In the genomic region with DNA sequence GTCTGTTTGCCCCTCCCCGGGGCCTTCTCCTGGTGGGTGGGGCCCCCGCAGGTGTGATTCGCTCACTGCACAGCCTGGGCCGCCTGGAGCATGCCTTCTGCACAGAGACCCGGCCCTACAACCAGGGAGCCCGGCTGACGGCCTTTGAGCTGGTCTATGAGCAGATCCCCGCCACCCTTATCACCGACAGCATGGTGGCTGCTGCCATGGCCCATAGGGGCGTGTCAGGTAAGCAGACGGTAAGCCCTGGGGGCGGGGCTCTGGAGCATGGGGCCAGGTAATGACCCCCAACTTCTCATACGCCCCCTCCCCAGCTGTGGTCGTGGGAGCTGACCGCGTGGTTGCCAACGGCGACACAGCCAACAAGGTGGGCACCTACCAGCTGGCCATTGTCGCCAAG, we compare ENCODE assay signal across 24 cellular contexts.
"Had no signal": no experiment of that assay in that cellular context is flagged by ENCODE, and none has a peak within 500 bp of the region (broad histone marks: within the 10 kb centered on the region; RNA-seq: fewer than 3 reads in every experiment).

No MANE protein-coding gene starts in this region.

- ATAC-seq: effector memory CD8-positive, alpha-beta T cell; gastrocnemius medialis; left cardiac atrium; left lung; mucosa of descending colon; pancreas; stimulated activated naive B cell treated with anti-CD40 and anti-IgM and Interleukin-4, amounts not matched to agents 10 μg/mL and 1 μg/mL and 100 μg/mL, for 72 hours had no signal

- H3K4me3 Mint-ChIP-seq: effector memory CD8-positive, alpha-beta T cell; mesothelial cell of epicardium; nephron progenitor cell; stimulated activated naive B cell treated with anti-CD40 and anti-IgM and Interleukin-4, amounts not matched to agents 10 μg/mL and 1 μg/mL and 100 μg/mL, for 72 hours; stimulated activated naive CD8-positive, alpha-beta T cell treated with anti-CD3 and anti-CD28 coated beads, Interleukin-15, Interleukin-2, amounts not matched to agents 100 ng/mL and 50 ng/mL, for 24 hours had no signal

- H3K4me3 ChIP-seq: coronary artery, gastrocnemius medialis, left lung, mucosa of descending colon, pancreas, suprapubic skin, transverse colon, vagina had no signal

- H3K9me3 Mint-ChIP-seq: effector memory CD8-positive, alpha-beta T cell; mesothelial cell of epicardium; naive B cell; nephron progenitor cell; stimulated activated naive B cell treated with anti-CD40 and anti-IgM and Interleukin-4, amounts not matched to agents 10 μg/mL and 1 μg/mL and 100 μg/mL, for 72 hours; stimulated activated naive CD8-positive, alpha-beta T cell treated with anti-CD3 and anti-CD28 coated beads, Interleukin-15, Interleukin-2, amounts not matched to agents 100 ng/mL and 50 ng/mL, for 24 hours had no signal

- DNase-seq: effector memory CD8-positive, alpha-beta T cell; foreskin fibroblast; gastrocnemius medialis; head of caudate nucleus; left cardiac atrium; left lung; mesenchymal stem cell; mucosa of descending colon; naive B cell; nephron progenitor cell; occipital lobe; retina; small intestine; stimulated activated CD4-positive, alpha-beta T cell treated with anti-CD3 and anti-CD28 coated beads, Interleukin-15, amount 100 ng/mL, for 24 hours; stimulated activated CD4-positive, alpha-beta T cell treated with anti-CD3 and anti-CD28 coated beads, Interleukin-2, amount 100 ng/mL, for 48 hours; stimulated activated naive B cell treated with anti-CD40 and anti-IgM and Interleukin-4, amounts not matched to agents 10 μg/mL and 1 μg/mL and 100 μg/mL, for 72 hours; transverse colon had no signal

- FAIRE-seq: endometrium, pancreas, small intestine had no signal

- H3K27me3 ChIP-seq: gastrocnemius medialis, left lung, pancreas, suprapubic skin, transverse colon, vagina had no signal

- H3K36me3 Mint-ChIP-seq: naive B cell had no signal

- H3K27me3 Mint-ChIP-seq: effector memory CD8-positive, alpha-beta T cell; naive B cell; stimulated activated naive B cell treated with anti-CD40 and anti-IgM and Interleukin-4, amounts not matched to agents 10 μg/mL and 1 μg/mL and 100 μg/mL, for 72 hours; stimulated activated naive CD8-positive, alpha-beta T cell treated with anti-CD3 and anti-CD28 coated beads, Interleukin-15, Interleukin-2, amounts not matched to agents 100 ng/mL and 50 ng/mL, for 24 hours had no signal

- H3K27ac ChIP-seq: coronary artery, gastrocnemius medialis, left lung, pancreas, suprapubic skin, transverse colon, vagina had no signal

- H3K27ac Mint-ChIP-seq: mesothelial cell of epicardium; naive B cell; nephron progenitor cell; stimulated activated naive B cell treated with anti-CD40 and anti-IgM and Interleukin-4, amounts not matched to agents 10 μg/mL and 1 μg/mL and 100 μg/mL, for 72 hours; stimulated activated naive CD8-positive, alpha-beta T cell treated with anti-CD3 and anti-CD28 coated beads, Interleukin-15, Interleukin-2, amounts not matched to agents 100 ng/mL and 50 ng/mL, for 24 hours had no signal

- H3K9me3 ChIP-seq: gastrocnemius medialis, left lung, mucosa of descending colon, pancreas, suprapubic skin, transverse colon, vagina had no signal
